Comparison of ENCODE assay signal across 10 cellular contexts in genomic region chr7:94391716-94392390, GRCh38. TPM values are rescaled to one million over a fixed set of nuclear protein-coding genes. Genes with fewer than 3 reads are reported as not detected.
A peak's percentile ranks its signal among the peaks of the same experiment; 100 is the strongest.
DNase-seq lines count a peak whose midpoint lies in the region; ATAC-seq and TF ChIP-seq lines count a peak whose summit lies in the region.
"Had no signal": no experiment of that assay in that cellular context is flagged by ENCODE, and none has a peak within 500 bp of the region (broad histone marks: within the 10 kb centered on the region; RNA-seq: fewer than 3 reads in every experiment).

No MANE protein-coding gene starts in this region.

- TF ChIP-seq CTCF in GM06990 (IDR thresholded peaks at IDR 0.05; ENCODE audit: insufficient read depth, low read length, poor library complexity, severe bottlenecking): no peak
- TF ChIP-seq CTCF in fibroblast of the aortic adventitia (IDR thresholded peaks at IDR 0.05; ENCODE audit: insufficient read depth, low read length): no peak
- no peak for TF ChIP-seq CTCF in psoas muscle (IDR thresholded peaks at IDR 0.05)

- no peak overlapping the region for H3K9ac ChIP-seq in NT2/D1 (ENCODE audit: insufficient read length, low read depth)

- no peak for ATAC-seq in psoas muscle

- H3K4me1 ChIP-seq in NT2/D1 (ENCODE audit: insufficient read depth, insufficient read length) (no peaks in the 10 kb centered on the region), psoas muscle (no peaks in the 10 kb centered on the region)

- intact Hi-C loops in psoas muscle (cut with DNase I): loop anchor here in 1 of 2 donors (10.0 kb wide), 1 partner anchor 97 kb away; no protein-coding TSS in a partner anchor

- peak; percentile 11 for DNase-seq in GM06990 (ENCODE audit: extremely low read depth, insufficient read length)
- DNase-seq in NT2/D1 (ENCODE audit: low read depth, low spot score): peak; percentile 48
- peak; percentile 93 for DNase-seq in fibroblast of the aortic adventitia (ENCODE audit: low read depth)
- no peak for DNase-seq in psoas muscle
- DNase-seq in epidermal melanocyte (ENCODE audit: insufficient read length, low spot score): no peak
- no peak for DNase-seq in DMS153 (lab: John Stamatoyannopoulos, UW)
- DNase-seq in stimulated activated CD4-positive, alpha-beta T cell treated with anti-CD3 and anti-CD28 coated beads, Interleukin-12 subunit alpha, Interleukin-12 subunit beta, amount 100 ng/mL, for 4 hours: no peak
- DNase-seq in NCI-H2081 treated with DMSO at 0.1 percent for 48 hours (lab: John Stamatoyannopoulos, UW): no peak
- DNase-seq: activated naive CD4-positive, alpha-beta T cell; NCI-H1930 had no signal

- H3K27me3 ChIP-seq in GM06990 (replicated peaks; ENCODE audit: control insufficient read depth, insufficient read depth, low read length) (no peaks in the 10 kb centered on the region), NT2/D1 (ENCODE audit: insufficient read depth, insufficient read length) (no peaks in the 10 kb centered on the region), psoas muscle (ENCODE audit: insufficient read depth in 3 of 3, low read length in 2 of 3) (peaks cover 0 to 8% (median 8%) of the 10 kb centered on the region in 3 donors)

- no peaks in the 10 kb centered on the region for H3K36me3 ChIP-seq in GM06990 (ENCODE audit: control insufficient read depth, insufficient read depth, low read length)
- peaks cover 11% of the 10 kb centered on the region for H3K36me3 ChIP-seq in NT2/D1 (ENCODE audit: insufficient read depth, insufficient read length, low read length)
- no peaks in the 10 kb centered on the region for H3K36me3 ChIP-seq in psoas muscle (ENCODE audit: insufficient read depth in 1 of 2, low read depth in 1 of 2)

- peak overlapping the region; percentile 41 for H3K27ac ChIP-seq in psoas muscle

- H3K4me3 ChIP-seq in GM06990 (replicated peaks; ENCODE audit: low read depth, low read length) (no peak overlapping the region), NT2/D1 (ENCODE audit: insufficient read length, low read depth) (no peak overlapping the region), fibroblast of the aortic adventitia (ENCODE audit: low read depth, low read length) (peak overlapping the region; percentile 47), psoas muscle (no peak overlapping the region)

- H3K9me3 ChIP-seq in NT2/D1 (ENCODE audit: insufficient read depth, low read length) (no peaks in the 10 kb centered on the region), psoas muscle (no peaks in the 10 kb centered on the region)

- WGBS in psoas muscle, 3 donors: 18 to 38% (median 25%) methylated on average over 4 of the region's 4 CpGs

RNA-seq across cellular contexts. Expression of gene COL1A2, which starts 2.8 kb away (rescaled TPM):
- total RNA-seq in fibroblast of the aortic adventitia (ENCODE audit: low replicate concordance) (4,453 and 32,213 TPM in 2 replicates), psoas muscle (10 to 100 TPM; 24.5 to 85.0 (median 36.3) TPM)
- polyA plus RNA-seq in psoas muscle: 10 to 100 TPM; 10.8 to 21.0 (median 14.2) TPM

Comparison
In these comparisons a context has a peak if more than half of its experiments do, and no peak if none do; other contexts are left out.
1. DNase-seq: peak in GM06990 (single experiment), NT2/D1 (single experiment) and fibroblast of the aortic adventitia (single experiment); none in psoas muscle (0 of 2), epidermal melanocyte (single experiment), DMS153 (single experiment), stimulated activated CD4-positive, alpha-beta T cell treated with anti-CD3 and anti-CD28 coated beads, Interleukin-12 subunit alpha, Interleukin-12 subunit beta, amount 100 ng/mL, for 4 hours (single experiment) and NCI-H2081 treated with DMSO at 0.1 percent for 48 hours (single experiment).
2. RNA of gene COL1A2, which starts 2.8 kb away (total RNA-seq): 4,453 to 32,213 TPM in fibroblast of the aortic adventitia; 24.5 to 85.0 TPM in psoas muscle; every median in the first group is over 10 times any median in the second.